ENCODE assay signal across 19 cellular contexts in genomic region chr14:77325746-77326094, GRCh38. TPM values are rescaled to one million over a fixed set of nuclear protein-coding genes. Genes with fewer than 3 reads are reported as not detected.
DNase-seq lines count a peak whose midpoint lies in the region; ATAC-seq, FAIRE-seq and TF ChIP-seq lines count a peak whose summit lies in the region.
"Had no signal": no experiment of that assay in that cellular context is flagged by ENCODE, and none has a peak within 500 bp of the region (broad histone marks: within the 10 kb centered on the region; RNA-seq: fewer than 3 reads in every experiment).

No MANE protein-coding gene starts in this region.

- no peak overlapping the region for H2AK5ac ChIP-seq in H9 (ENCODE audit: insufficient read length, low read length)

- no peak overlapping the region for H2BK15ac ChIP-seq in H9 (ENCODE audit: low read depth, low read length)

- H3K56ac ChIP-seq in H9 (ENCODE audit: insufficient read length, low read depth, low read length): no peak overlapping the region

- ATAC-seq in HG02571 (IDR thresholded peaks at IDR 0.05; ENCODE audit: unreplicated experiment) (no peak), GM18907 (IDR thresholded peaks at IDR 0.05; ENCODE audit: unreplicated experiment) (no peak)
- ATAC-seq: HCT116, Panc1 had no signal

- no peak overlapping the region for H2BK12ac ChIP-seq in H9 (ENCODE audit: insufficient read length, low read depth, low read length)

- no peak overlapping the region for H2BK20ac ChIP-seq in H9 (ENCODE audit: low read depth, low read length, poor library complexity, severe bottlenecking)

- H3K27ac ChIP-seq in 22Rv1 (peak overlapping the region; percentile 39), H9 (ENCODE audit: insufficient read length, low read depth, low read length) (no peak overlapping the region), endodermal cell (ENCODE audit: low read depth, low read length) (no peak overlapping the region), coronary artery (no peak overlapping the region)
- H3K27ac ChIP-seq: C4-2B, KMS-11 had no signal

- H3K9me3 ChIP-seq in H9 (ENCODE audit: control insufficient read depth, low read depth, low read length): no peaks in the 10 kb centered on the region
- H3K9me3 ChIP-seq in endodermal cell (ENCODE audit: control insufficient read depth, low read length): no peaks in the 10 kb centered on the region
- H3K9me3 ChIP-seq: SK-N-SH had no signal

- H3K27me3 ChIP-seq in H9 (ENCODE audit: insufficient read depth, low read length): no peaks in the 10 kb centered on the region
- no peaks in the 10 kb centered on the region for H3K27me3 ChIP-seq in endodermal cell (ENCODE audit: control insufficient read depth, insufficient read depth, low read length, poor library complexity, severe bottlenecking)

- no peak overlapping the region for H3K4ac ChIP-seq in H9 (ENCODE audit: low read depth, low read length)

- H3K4me1 Mint-ChIP-seq in H9 (peaks cover 20 to 32% of the 10 kb centered on the region in 2 experiments), endodermal cell (peaks cover 11% of the 10 kb centered on the region), neural crest cell (peaks cover 16% of the 10 kb centered on the region)

- no peaks in the 10 kb centered on the region for H4K20me1 ChIP-seq in H9 (ENCODE audit: control insufficient read depth, insufficient read depth, insufficient read length)

- H3K79me2 ChIP-seq in H9 (ENCODE audit: insufficient read depth, low read length): no peaks in the 10 kb centered on the region

- no peak for FAIRE-seq in GM12891 (lab: Jason Lieb, UNC)

- H3K4me3 Mint-ChIP-seq in H9: no peak overlapping the region
- no peak overlapping the region for H3K4me3 Mint-ChIP-seq in endodermal cell
- peak overlapping the region; percentile 38 for H3K4me3 Mint-ChIP-seq in neural crest cell

- no peaks in the 10 kb centered on the region for H3K79me1 ChIP-seq in H9 (ENCODE audit: insufficient read depth, low read depth, low read length, poor library complexity, severe bottlenecking)

- no peaks in the 10 kb centered on the region for H3K27me3 Mint-ChIP-seq in H9 (ENCODE audit: low read depth)
- H3K27me3 Mint-ChIP-seq in endodermal cell (ENCODE audit: insufficient read depth): no peaks in the 10 kb centered on the region
- no peaks in the 10 kb centered on the region for H3K27me3 Mint-ChIP-seq in neural crest cell (ENCODE audit: low read depth)

- H3K4me1 ChIP-seq in H9 (ENCODE audit: insufficient read depth, low read length): peaks cover 2% of the 10 kb centered on the region; the same call in 1 of the 2 replicates
- peaks cover 2% of the 10 kb centered on the region for H3K4me1 ChIP-seq in endodermal cell (ENCODE audit: control insufficient read depth, insufficient read depth, low read length)

- no peak overlapping the region for H3K14ac ChIP-seq in H9 (ENCODE audit: insufficient read depth, low read length)

- DNase-seq in H9 (peak; percentile 58), endodermal cell (peak; percentile 72), neural crest cell (ENCODE audit: low read depth, low spot score) (no peak), coronary artery (ENCODE audit: low spot score) (no peak), GM12891 (ENCODE audit: insufficient read length, low spot score) (no peak)
- DNase-seq: EL, NCI-H1436 treated with DMSO at 0.1 percent for 48 hours, NCI-H2081, SHP77, SK-N-SH had no signal

- H3K4me3 ChIP-seq in endodermal cell (ENCODE audit: low read length): no peak overlapping the region
- no peak overlapping the region for H3K4me3 ChIP-seq in coronary artery

- H3K4me2 ChIP-seq in H9 (ENCODE audit: insufficient read depth, insufficient read length, low read length): no peak overlapping the region
- H3K4me2 ChIP-seq: KMS-11, SK-N-SH had no signal

- no peak overlapping the region for H2AFZ ChIP-seq in H9 (ENCODE audit: low read length)

- peaks cover 2% of the 10 kb centered on the region for H3K23me2 ChIP-seq in H9 (ENCODE audit: insufficient read length, low read depth, low read length, poor library complexity, severe bottlenecking)

- H3K9me3 Mint-ChIP-seq in H9: no peaks in the 10 kb centered on the region
- H3K9me3 Mint-ChIP-seq in endodermal cell: no peaks in the 10 kb centered on the region
- no peaks in the 10 kb centered on the region for H3K9me3 Mint-ChIP-seq in neural crest cell

- no peak for TF ChIP-seq CTCF in 22Rv1 (IDR thresholded peaks at IDR 0.05)
- peak; percentile 31; the same call in 2 of the 3 replicates for TF ChIP-seq CTCF in H9 (conservative IDR thresholded peaks at IDR 0.05)
- TF ChIP-seq CTCF in endodermal cell (conservative IDR thresholded peaks at IDR 0.05): peak; percentile 50
- no peak for TF ChIP-seq CTCF in neural crest cell (conservative IDR thresholded peaks at IDR 0.05)
- TF ChIP-seq CTCF in coronary artery (IDR thresholded peaks at IDR 0.05): no peak

- no peak for TF ChIP-seq POLR2A in GM12891 (IDR thresholded peaks at IDR 0.05; ENCODE audit: low read depth, low read length)

- H3K36me3 Mint-ChIP-seq in H9 (ENCODE audit: insufficient read depth in 1 of 3, low read depth in 3 of 3) (peaks cover 0 to 3% (median 0%) of the 10 kb centered on the region in 3 experiments; a peak in 1 of 7 replicates), endodermal cell (ENCODE audit: low read depth) (peaks cover 3% of the 10 kb centered on the region), neural crest cell (ENCODE audit: low read depth) (no peaks in the 10 kb centered on the region)

- no peak overlapping the region for H3K23ac ChIP-seq in H9 (ENCODE audit: insufficient read length, low read depth, low read length)

- H3K36me3 ChIP-seq in endodermal cell (ENCODE audit: control insufficient read depth, insufficient read depth, low read length): no peaks in the 10 kb centered on the region

- no peak overlapping the region for H3K9ac ChIP-seq in H9 (ENCODE audit: extremely low read depth, insufficient read length, low read length)
- no peak overlapping the region for H3K9ac ChIP-seq in endodermal cell (ENCODE audit: extremely low read depth, low read length, poor library complexity, severe bottlenecking)
- H3K9ac ChIP-seq: KMS-11, SK-N-SH had no signal

- no peak overlapping the region for H3T11ph ChIP-seq in H9 (ENCODE audit: low read length)

- H3K27ac Mint-ChIP-seq in H9: peak overlapping the region in 2 of 3 experiments; percentile 30 to 68; a peak in 3 of 7 replicates
- no peak overlapping the region for H3K27ac Mint-ChIP-seq in endodermal cell
- H3K27ac Mint-ChIP-seq in neural crest cell (ENCODE audit: unreplicated experiment): no peak overlapping the region

- no peak overlapping the region for H4K5ac ChIP-seq in H9 (ENCODE audit: insufficient read length, low read depth, low read length)

- no peak overlapping the region for H4K8ac ChIP-seq in H9 (replicated peaks; ENCODE audit: insufficient read length, low read depth, low read length)

- H3K18ac ChIP-seq in H9 (ENCODE audit: insufficient read length, low read depth, low read length): no peak overlapping the region

- no peak overlapping the region for H4K91ac ChIP-seq in H9 (ENCODE audit: insufficient read length, low read depth, low read length)

- no peak overlapping the region for H2BK120ac ChIP-seq in H9 (ENCODE audit: low read depth, low read length, poor library complexity, severe bottlenecking)

- H2BK5ac ChIP-seq in H9 (ENCODE audit: insufficient read length, low read length): no peak overlapping the region

- WGBS in H9 (ENCODE audit: extremely low coverage, insufficient read length, low lambda C conversion rate): no CpG with 5 or more reads among the region's 3 CpGs
- 84 to 97% methylated on average over 3 of the region's 3 CpGs for WGBS in endodermal cell (ENCODE audit: insufficient coverage in 1 of 2, insufficient read length in 1 of 2), 2 experiments

TF ChIP-seq in GM12891, 5 proteins besides CTCF, POLR2A, EP300 and RAD21:
- no peak for TF ChIP-seq POU2F2 (IDR thresholded peaks at IDR 0.05; ENCODE audit: low read depth, low read length)
- no peak for TF ChIP-seq POLR2AphosphoS5 (IDR thresholded peaks at IDR 0.05; ENCODE audit: low read depth, low read length)
- no peak for TF ChIP-seq PAX5 (IDR thresholded peaks at IDR 0.05; ENCODE audit: insufficient read depth, low read length, severe bottlenecking)
- no peak for TF ChIP-seq SPI1 (IDR thresholded peaks at IDR 0.05; ENCODE audit: low read depth, low read length)
TF ChIP-seq in GM12891: peak in this region for 0.

RNA-seq across cellular contexts. Expression of gene GSTZ1, which starts 4.9 kb away (rescaled TPM):
- total RNA-seq in H9 (2021) (38.6 and 42.3 TPM in 2 replicates), endodermal cell (10 to 100 TPM; 38.3 to 40.4 TPM), neural crest cell (24.5 and 27.3 TPM in 2 replicates)
- polyA plus RNA-seq in endodermal cell (2013, experiment 1 of 2): 35.9 TPM
- polyA plus RNA-seq in endodermal cell (2013, experiment 2 of 2): 37.6 TPM
- 26.9 TPM for polyA plus RNA-seq in GM12891 (2012; ENCODE audit: low read depth, missing spikeins)

RNA-seq across cellular contexts. Expression of gene POMT2, which starts 5.0 kb away (rescaled TPM):
- total RNA-seq in H9 (2021) (19.9 and 25.2 TPM in 2 replicates), endodermal cell (10 to 100 TPM; 58.5 to 70.6 TPM), neural crest cell (46.0 and 46.8 TPM in 2 replicates)
- 32.3 TPM for polyA plus RNA-seq in endodermal cell (2013, experiment 1 of 2)
- polyA plus RNA-seq in endodermal cell (2013, experiment 2 of 2): 29.6 TPM
- 3.1 TPM for polyA plus RNA-seq in GM12891 (2012; ENCODE audit: low read depth, missing spikeins)

RNA-seq across cellular contexts. Expression of gene TMED8, which starts 51.2 kb away (rescaled TPM):
- 9.1 and 9.5 TPM in 2 replicates for total RNA-seq in H9 (2021)
- total RNA-seq in endodermal cell: 10 to 100 TPM; 20.5 to 27.6 TPM
- 12.8 TPM for polyA plus RNA-seq in endodermal cell (2013, experiment 1 of 2)
- polyA plus RNA-seq in endodermal cell (2013, experiment 2 of 2): 13.5 TPM
- total RNA-seq in neural crest cell: 19.1 and 20.2 TPM in 2 replicates
- polyA plus RNA-seq in GM12891 (2012; ENCODE audit: low read depth, missing spikeins): 11.2 TPM

RNA-seq across cellular contexts. Expression of gene SAMD15, which starts 51.5 kb away (rescaled TPM):
- total RNA-seq in H9 (2021) (1.1 and 2.7 TPM in 2 replicates), endodermal cell (1 to 10 TPM; 4.3 to 5.5 TPM), neural crest cell (4.3 and 7.8 TPM in 2 replicates)
- polyA plus RNA-seq in endodermal cell (2013, experiment 1 of 2): 1.5 TPM
- 2.6 TPM for polyA plus RNA-seq in endodermal cell (2013, experiment 2 of 2)
- polyA plus RNA-seq in GM12891 (2012; ENCODE audit: low read depth, missing spikeins): 0.37 TPM

RNA-seq across cellular contexts. Expression of gene NGB, which starts 54.7 kb away (rescaled TPM):
- 0.11 and 0.26 TPM in 2 replicates for total RNA-seq in H9 (2021)
- total RNA-seq in endodermal cell: not detected
- not detected for polyA plus RNA-seq in endodermal cell (2013, experiment 1 of 2)
- polyA plus RNA-seq in endodermal cell (2013, experiment 2 of 2): 0.12 TPM
- not detected in 2 replicates for total RNA-seq in neural crest cell
- polyA plus RNA-seq in GM12891 (2012; ENCODE audit: low read depth, missing spikeins): not detected
- total RNA-seq: A673, M059J had no signal
- polyA plus RNA-seq: SK-N-SH had no signal

Comparison
In these comparisons a context has a peak if more than half of its experiments do, and no peak if none do; other contexts are left out.
1. CTCF ChIP-seq: peak in H9 (single experiment) and endodermal cell (single experiment); none in 22Rv1 (single experiment), neural crest cell (single experiment) and coronary artery (single experiment).
2. DNase-seq: peak in H9 (single experiment) and endodermal cell (single experiment); none in neural crest cell (single experiment), coronary artery (single experiment) and GM12891 (single experiment).
3. H3K27ac Mint-ChIP-seq: peak in H9 (2 of 3); none in endodermal cell (single experiment) and neural crest cell (single experiment).